Comparison of ENCODE assay signal across 22 cellular contexts in genomic region chr20:37376324-37376723, GRCh38.
"Had no signal": no experiment of that assay in that cellular context is flagged by ENCODE, and none has a peak within 500 bp of the region (broad histone marks: within the 10 kb centered on the region; RNA-seq: fewer than 3 reads in every experiment).

No MANE protein-coding gene starts in this region.

- H3K4me3 ChIP-seq: colonic mucosa, hepatocyte, left ventricle myocardium inferior, lower lobe of right lung, ovary, tibial artery had no signal

- H3K27ac Mint-ChIP-seq: memory B cell; mesothelial cell of epicardium; progenitor cell of endocrine pancreas; stimulated activated naive CD8-positive, alpha-beta T cell treated with anti-CD3 and anti-CD28 coated beads, Interleukin-15, Interleukin-2, amounts not matched to agents 100 ng/mL and 50 ng/mL, for 24 hours had no signal

- H3K4me3 Mint-ChIP-seq: memory B cell; mesothelial cell of epicardium; natural killer cell; neural crest cell; stimulated activated memory B cell treated with anti-CD40 and anti-IgM and Interleukin-4, amounts not matched to agents 10 μg/mL and 1 μg/mL and 100 μg/mL, for 72 hours; stimulated activated naive CD8-positive, alpha-beta T cell treated with anti-CD3 and anti-CD28 coated beads, Interleukin-15, Interleukin-2, amounts not matched to agents 100 ng/mL and 50 ng/mL, for 24 hours had no signal

- H3K9me3 Mint-ChIP-seq: memory B cell; mesothelial cell of epicardium; natural killer cell; neural crest cell; stimulated activated memory B cell treated with anti-CD40 and anti-IgM and Interleukin-4, amounts not matched to agents 10 μg/mL and 1 μg/mL and 100 μg/mL, for 72 hours; stimulated activated naive CD8-positive, alpha-beta T cell treated with anti-CD3 and anti-CD28 coated beads, Interleukin-15, Interleukin-2, amounts not matched to agents 100 ng/mL and 50 ng/mL, for 24 hours had no signal

- H3K27ac ChIP-seq: colonic mucosa, hepatocyte, left ventricle myocardium inferior, lower lobe of right lung, ovary, tibial artery had no signal

- H3K27me3 Mint-ChIP-seq: memory B cell; progenitor cell of endocrine pancreas; stimulated activated memory B cell treated with anti-CD40 and anti-IgM and Interleukin-4, amounts not matched to agents 10 μg/mL and 1 μg/mL and 100 μg/mL, for 72 hours; stimulated activated naive CD8-positive, alpha-beta T cell treated with anti-CD3 and anti-CD28 coated beads, Interleukin-15, Interleukin-2, amounts not matched to agents 100 ng/mL and 50 ng/mL, for 24 hours had no signal

- DNase-seq: colonic mucosa; dermis blood vessel endothelial cell; foreskin melanocyte; head of caudate nucleus; left cardiac atrium; left ventricle myocardium inferior; lower lobe of right lung; natural killer cell; nucleus accumbens; stimulated activated CD4-positive, alpha-beta T cell treated with anti-CD3 and anti-CD28 coated beads, Interleukin-15, amount 100 ng/mL, for 24 hours; stimulated activated CD4-positive, alpha-beta T cell treated with anti-CD3 and anti-CD28 coated beads, Interleukin-1b, Interleukin-23, amount 100 ng/mL, for 48 hours; stimulated activated CD4-positive, alpha-beta T cell treated with anti-CD3 and anti-CD28 coated beads, Interleukin-4, amount 100 ng/mL, for 24 hours; tibial artery had no signal

- H3K36me3 ChIP-seq: colonic mucosa, left ventricle myocardium inferior, ovary had no signal

- H2AFZ ChIP-seq: hepatocyte had no signal

- H3K9me3 ChIP-seq: colonic mucosa, left ventricle myocardium inferior, lower lobe of right lung, ovary, tibial artery had no signal

- H3K4me1 ChIP-seq: left ventricle myocardium inferior, tibial artery had no signal

- H3K4me2 ChIP-seq: hepatocyte had no signal

- H3K36me3 Mint-ChIP-seq: mesothelial cell of epicardium, natural killer cell had no signal

- H3K27me3 ChIP-seq: colonic mucosa, hepatocyte, ovary, tibial artery had no signal

- ATAC-seq: left cardiac atrium; lower lobe of right lung; natural killer cell; right cardiac atrium; stimulated activated memory B cell treated with anti-CD40 and anti-IgM and Interleukin-4, amounts not matched to agents 10 μg/mL and 1 μg/mL and 100 μg/mL, for 72 hours had no signal
